Comparison of ENCODE assay signal across 1 cellular context in genomic region chr4:182806259-182807252, GRCh38.
A peak's percentile ranks its signal among the peaks of the same experiment; 100 is the strongest.
TF ChIP-seq lines count a peak whose summit lies in the region.

No MANE protein-coding gene starts in this region.

TF ChIP-seq in GM12878, 131 proteins besides CTCF, POLR2A, EP300 and RAD21 (continued from another document and continues in another):
- TF ChIP-seq, protein P1, sequence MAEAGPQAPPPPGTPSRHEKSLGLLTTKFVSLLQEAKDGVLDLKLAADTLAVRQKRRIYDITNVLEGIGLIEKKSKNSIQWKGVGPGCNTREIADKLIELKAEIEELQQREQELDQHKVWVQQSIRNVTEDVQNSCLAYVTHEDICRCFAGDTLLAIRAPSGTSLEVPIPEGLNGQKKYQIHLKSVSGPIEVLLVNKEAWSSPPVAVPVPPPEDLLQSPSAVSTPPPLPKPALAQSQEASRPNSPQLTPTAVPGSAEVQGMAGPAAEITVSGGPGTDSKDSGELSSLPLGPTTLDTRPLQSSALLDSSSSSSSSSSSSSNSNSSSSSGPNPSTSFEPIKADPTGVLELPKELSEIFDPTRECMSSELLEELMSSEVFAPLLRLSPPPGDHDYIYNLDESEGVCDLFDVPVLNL (IDR thresholded peaks at IDR 0.05; ENCODE audit: low read depth, low read length), result no peak
- TF ChIP-seq, protein P2, sequence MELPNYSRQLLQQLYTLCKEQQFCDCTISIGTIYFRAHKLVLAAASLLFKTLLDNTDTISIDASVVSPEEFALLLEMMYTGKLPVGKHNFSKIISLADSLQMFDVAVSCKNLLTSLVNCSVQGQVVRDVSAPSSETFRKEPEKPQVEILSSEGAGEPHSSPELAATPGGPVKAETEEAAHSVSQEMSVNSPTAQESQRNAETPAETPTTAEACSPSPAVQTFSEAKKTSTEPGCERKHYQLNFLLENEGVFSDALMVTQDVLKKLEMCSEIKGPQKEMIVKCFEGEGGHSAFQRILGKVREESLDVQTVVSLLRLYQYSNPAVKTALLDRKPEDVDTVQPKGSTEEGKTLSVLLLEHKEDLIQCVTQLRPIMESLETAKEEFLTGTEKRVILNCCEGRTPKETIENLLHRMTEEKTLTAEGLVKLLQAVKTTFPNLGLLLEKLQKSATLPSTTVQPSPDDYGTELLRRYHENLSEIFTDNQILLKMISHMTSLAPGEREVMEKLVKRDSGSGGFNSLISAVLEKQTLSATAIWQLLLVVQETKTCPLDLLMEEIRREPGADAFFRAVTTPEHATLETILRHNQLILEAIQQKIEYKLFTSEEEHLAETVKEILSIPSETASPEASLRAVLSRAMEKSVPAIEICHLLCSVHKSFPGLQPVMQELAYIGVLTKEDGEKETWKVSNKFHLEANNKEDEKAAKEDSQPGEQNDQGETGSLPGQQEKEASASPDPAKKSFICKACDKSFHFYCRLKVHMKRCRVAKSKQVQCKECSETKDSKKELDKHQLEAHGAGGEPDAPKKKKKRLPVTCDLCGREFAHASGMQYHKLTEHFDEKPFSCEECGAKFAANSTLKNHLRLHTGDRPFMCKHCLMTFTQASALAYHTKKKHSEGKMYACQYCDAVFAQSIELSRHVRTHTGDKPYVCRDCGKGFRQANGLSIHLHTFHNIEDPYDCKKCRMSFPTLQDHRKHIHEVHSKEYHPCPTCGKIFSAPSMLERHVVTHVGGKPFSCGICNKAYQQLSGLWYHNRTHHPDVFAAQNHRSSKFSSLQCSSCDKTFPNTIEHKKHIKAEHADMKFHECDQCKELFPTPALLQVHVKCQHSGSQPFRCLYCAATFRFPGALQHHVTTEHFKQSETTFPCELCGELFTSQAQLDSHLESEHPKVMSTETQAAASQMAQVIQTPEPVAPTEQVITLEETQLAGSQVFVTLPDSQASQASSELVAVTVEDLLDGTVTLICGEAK (IDR thresholded peaks at IDR 0.05; ENCODE audit: borderline replicate concordance), result no peak
- TF ChIP-seq, protein P3, sequence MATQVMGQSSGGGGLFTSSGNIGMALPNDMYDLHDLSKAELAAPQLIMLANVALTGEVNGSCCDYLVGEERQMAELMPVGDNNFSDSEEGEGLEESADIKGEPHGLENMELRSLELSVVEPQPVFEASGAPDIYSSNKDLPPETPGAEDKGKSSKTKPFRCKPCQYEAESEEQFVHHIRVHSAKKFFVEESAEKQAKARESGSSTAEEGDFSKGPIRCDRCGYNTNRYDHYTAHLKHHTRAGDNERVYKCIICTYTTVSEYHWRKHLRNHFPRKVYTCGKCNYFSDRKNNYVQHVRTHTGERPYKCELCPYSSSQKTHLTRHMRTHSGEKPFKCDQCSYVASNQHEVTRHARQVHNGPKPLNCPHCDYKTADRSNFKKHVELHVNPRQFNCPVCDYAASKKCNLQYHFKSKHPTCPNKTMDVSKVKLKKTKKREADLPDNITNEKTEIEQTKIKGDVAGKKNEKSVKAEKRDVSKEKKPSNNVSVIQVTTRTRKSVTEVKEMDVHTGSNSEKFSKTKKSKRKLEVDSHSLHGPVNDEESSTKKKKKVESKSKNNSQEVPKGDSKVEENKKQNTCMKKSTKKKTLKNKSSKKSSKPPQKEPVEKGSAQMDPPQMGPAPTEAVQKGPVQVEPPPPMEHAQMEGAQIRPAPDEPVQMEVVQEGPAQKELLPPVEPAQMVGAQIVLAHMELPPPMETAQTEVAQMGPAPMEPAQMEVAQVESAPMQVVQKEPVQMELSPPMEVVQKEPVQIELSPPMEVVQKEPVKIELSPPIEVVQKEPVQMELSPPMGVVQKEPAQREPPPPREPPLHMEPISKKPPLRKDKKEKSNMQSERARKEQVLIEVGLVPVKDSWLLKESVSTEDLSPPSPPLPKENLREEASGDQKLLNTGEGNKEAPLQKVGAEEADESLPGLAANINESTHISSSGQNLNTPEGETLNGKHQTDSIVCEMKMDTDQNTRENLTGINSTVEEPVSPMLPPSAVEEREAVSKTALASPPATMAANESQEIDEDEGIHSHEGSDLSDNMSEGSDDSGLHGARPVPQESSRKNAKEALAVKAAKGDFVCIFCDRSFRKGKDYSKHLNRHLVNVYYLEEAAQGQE (IDR thresholded peaks at IDR 0.05; ENCODE audit: low read depth, low read length), result no peak
- TF ChIP-seq ATF3 (IDR thresholded peaks at IDR 0.05; ENCODE audit: borderline replicate concordance, extremely low read depth, low read depth, low read length), result 0 out of 2 replicates have a peak, but pooled peaks have one; percentile 9
- TF ChIP-seq ZSCAN29 (IDR thresholded peaks at IDR 0.05), result no peak; the same call in 1 of the 2 replicates
- no peak for TF ChIP-seq CEBPB (IDR thresholded peaks at IDR 0.05; ENCODE audit: borderline replicate concordance in 1 of 2, low read depth in 2 of 2, low read length in 2 of 2)
- TF ChIP-seq MTA3 (IDR thresholded peaks at IDR 0.05; ENCODE audit: borderline replicate concordance, low read length), result no peak
- no peak for TF ChIP-seq FOXK2 (IDR thresholded peaks at IDR 0.05)
- no peak for TF ChIP-seq TCF3 (IDR thresholded peaks at IDR 0.05; ENCODE audit: borderline replicate concordance, insufficient read depth, low read depth, low read length)
- TF ChIP-seq NFYA (IDR thresholded peaks at IDR 0.05; ENCODE audit: borderline replicate concordance, low read depth, low read length), result no peak
- TF ChIP-seq, protein P4, sequence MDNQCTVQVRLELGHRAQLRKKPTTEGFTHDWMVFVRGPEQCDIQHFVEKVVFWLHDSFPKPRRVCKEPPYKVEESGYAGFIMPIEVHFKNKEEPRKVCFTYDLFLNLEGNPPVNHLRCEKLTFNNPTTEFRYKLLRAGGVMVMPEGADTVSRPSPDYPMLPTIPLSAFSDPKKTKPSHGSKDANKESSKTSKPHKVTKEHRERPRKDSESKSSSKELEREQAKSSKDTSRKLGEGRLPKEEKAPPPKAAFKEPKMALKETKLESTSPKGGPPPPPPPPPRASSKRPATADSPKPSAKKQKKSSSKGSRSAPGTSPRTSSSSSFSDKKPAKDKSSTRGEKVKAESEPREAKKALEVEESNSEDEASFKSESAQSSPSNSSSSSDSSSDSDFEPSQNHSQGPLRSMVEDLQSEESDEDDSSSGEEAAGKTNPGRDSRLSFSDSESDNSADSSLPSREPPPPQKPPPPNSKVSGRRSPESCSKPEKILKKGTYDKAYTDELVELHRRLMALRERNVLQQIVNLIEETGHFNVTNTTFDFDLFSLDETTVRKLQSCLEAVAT (IDR thresholded peaks at IDR 0.05), result 0 out of 2 replicates have a peak, but pooled peaks have one; percentile 23
- TF ChIP-seq RCOR1 (conservative IDR thresholded peaks at IDR 0.05; ENCODE audit: low read depth, low read length), result 0 out of 2 replicates have a peak, but pooled peaks have one; percentile 72
- TF ChIP-seq CBFB (IDR thresholded peaks at IDR 0.05; ENCODE audit: low read depth), result no peak
- TF ChIP-seq RAD51 (IDR thresholded peaks at IDR 0.05), result no peak
- TF ChIP-seq RELB (IDR thresholded peaks at IDR 0.05; ENCODE audit: low read depth), result no peak
- TF ChIP-seq ZZZ3 (IDR thresholded peaks at IDR 0.05; ENCODE audit: control insufficient read depth, insufficient read length, low read depth), result no peak
- no peak for TF ChIP-seq TCF7 (IDR thresholded peaks at IDR 0.05; ENCODE audit: borderline replicate concordance)
- no peak for TF ChIP-seq NR2C2 (IDR thresholded peaks at IDR 0.05; ENCODE audit: borderline replicate concordance, control insufficient read depth, insufficient read length, low read depth)
- no peak for TF ChIP-seq MEF2A (IDR thresholded peaks at IDR 0.05; ENCODE audit: insufficient read depth, low read depth, low read length)
- TF ChIP-seq SMAD5 (IDR thresholded peaks at IDR 0.05; ENCODE audit: low read depth), result no peak
- TF ChIP-seq BCLAF1 (IDR thresholded peaks at IDR 0.05), result no peak
- TF ChIP-seq BACH1 (IDR thresholded peaks at IDR 0.05; ENCODE audit: borderline replicate concordance), result no peak
- TF ChIP-seq KLF5 (IDR thresholded peaks at IDR 0.05; ENCODE audit: partially characterized antibody), result no peak
- no peak for TF ChIP-seq NRF1 (conservative IDR thresholded peaks at IDR 0.05; ENCODE audit: low read depth, low read length)
- peak; percentile 90 for TF ChIP-seq IKZF1 (conservative IDR thresholded peaks at IDR 0.05)
- no peak for TF ChIP-seq ASH2L (IDR thresholded peaks at IDR 0.05; ENCODE audit: borderline replicate concordance, low read depth)
- no peak for TF ChIP-seq E2F8 (IDR thresholded peaks at IDR 0.05; ENCODE audit: low read depth, partially characterized antibody)
- TF ChIP-seq MYB (IDR thresholded peaks at IDR 0.05; ENCODE audit: borderline replicate concordance, low read depth, low read length), result no peak
- no peak for TF ChIP-seq POLR2AphosphoS5 (IDR thresholded peaks at IDR 0.05; ENCODE audit: low read length)
- TF ChIP-seq USF2 (IDR thresholded peaks at IDR 0.05; ENCODE audit: borderline replicate concordance, low read depth, low read length), result no peak
- no peak for TF ChIP-seq HCFC1 (IDR thresholded peaks at IDR 0.05; ENCODE audit: low read length)
- no peak for TF ChIP-seq SUPT20H (IDR thresholded peaks at IDR 0.05; ENCODE audit: borderline replicate concordance, control insufficient read depth, low read depth, low read length)
- no peak for TF ChIP-seq MEF2B (IDR thresholded peaks at IDR 0.05; ENCODE audit: partially characterized antibody, poor library complexity, severe bottlenecking)
